In genomic region chr7:84946549-84946948, GRCh38 we compare ENCODE assay signal across 29 cellular contexts.
"Had no signal": no experiment of that assay in that cellular context is flagged by ENCODE, and none has a peak within 500 bp of the region (broad histone marks: within the 10 kb centered on the region; RNA-seq: fewer than 3 reads in every experiment).

No MANE protein-coding gene starts in this region.

- ATAC-seq: stimulated activated effector memory CD8-positive, alpha-beta T cell treated with anti-CD3 and anti-CD28 coated beads, Interleukin-12 subunit alpha, Interleukin-12 subunit beta, amount 100 ng/mL, for 72 hours; stimulated activated memory B cell treated with anti-CD40 and anti-IgM and Interleukin-4, amounts not matched to agents 10 μg/mL and 1 μg/mL and 100 μg/mL, for 72 hours; stimulated activated naive B cell treated with anti-CD40 and anti-IgM and Interleukin-4, amounts not matched to agents 10 μg/mL and 1 μg/mL and 100 μg/mL, for 72 hours; stimulated activated naive CD8-positive, alpha-beta T cell treated with anti-CD3 and anti-CD28 coated beads, Interleukin-15, amount 100 ng/mL, for 72 hours; stimulated activated naive CD8-positive, alpha-beta T cell treated with anti-CD3 and anti-CD28 coated beads, Interleukin-15, Interleukin-2, amounts not matched to agents 100 U/mL and 50 U/mL, for 24 hours; upper lobe of right lung had no signal

- H3K36me3 ChIP-seq: stomach, suprapubic skin, thoracic aorta, thyroid gland, tibial artery, tibial nerve, transverse colon, upper lobe of left lung, upper lobe of right lung, uterus, vagina had no signal

- H3K4me3 ChIP-seq: stomach, suprapubic skin, testis, thoracic aorta, thyroid gland, tibial artery, tibial nerve, transverse colon, upper lobe of left lung, upper lobe of right lung, uterus, vagina had no signal

- H3K27me3 ChIP-seq: stomach, suprapubic skin, testis, thyroid gland, tibial artery, tibial nerve, transverse colon, upper lobe of left lung, upper lobe of right lung, uterus, vagina had no signal

- FAIRE-seq: urothelium cell line had no signal

- H3K27me3 Mint-ChIP-seq: stimulated activated memory B cell treated with anti-CD40 and anti-IgM and Interleukin-4, amounts not matched to agents 10 μg/mL and 1 μg/mL and 100 μg/mL, for 72 hours; stimulated activated naive B cell treated with anti-CD40 and anti-IgM and Interleukin-4, amounts not matched to agents 10 μg/mL and 1 μg/mL and 100 μg/mL, for 72 hours; stimulated activated naive CD8-positive, alpha-beta T cell treated with anti-CD3 and anti-CD28 coated beads, Interleukin-15, amount 100 ng/mL, for 72 hours; stimulated activated naive CD8-positive, alpha-beta T cell treated with anti-CD3 and anti-CD28 coated beads, Interleukin-15, Interleukin-2, amounts not matched to agents 100 ng/mL and 50 ng/mL, for 24 hours; type B pancreatic cell had no signal

- H3K27ac Mint-ChIP-seq: stimulated activated effector memory CD8-positive, alpha-beta T cell treated with anti-CD3 and anti-CD28 coated beads, Interleukin-12 subunit alpha, Interleukin-12 subunit beta, amount 100 ng/mL, for 72 hours; stimulated activated memory B cell treated with anti-CD40 and anti-IgM and Interleukin-4, amounts not matched to agents 10 μg/mL and 1 μg/mL and 100 μg/mL, for 72 hours; stimulated activated naive B cell treated with anti-CD40 and anti-IgM and Interleukin-4, amounts not matched to agents 10 μg/mL and 1 μg/mL and 100 μg/mL, for 72 hours; stimulated activated naive CD8-positive, alpha-beta T cell treated with anti-CD3 and anti-CD28 coated beads, Interleukin-15, amount 100 ng/mL, for 72 hours; stimulated activated naive CD8-positive, alpha-beta T cell treated with anti-CD3 and anti-CD28 coated beads, Interleukin-15, Interleukin-2, amounts not matched to agents 100 ng/mL and 50 ng/mL, for 24 hours; type B pancreatic cell had no signal

- H3K4me1 Mint-ChIP-seq: stimulated activated effector memory CD8-positive, alpha-beta T cell treated with anti-CD3 and anti-CD28 coated beads, Interleukin-12 subunit alpha, Interleukin-12 subunit beta, amount 100 ng/mL, for 72 hours; stimulated activated memory B cell treated with anti-CD40 and anti-IgM and Interleukin-4, amounts not matched to agents 10 μg/mL and 1 μg/mL and 100 μg/mL, for 72 hours; stimulated activated naive B cell treated with anti-CD40 and anti-IgM and Interleukin-4, amounts not matched to agents 10 μg/mL and 1 μg/mL and 100 μg/mL, for 72 hours; stimulated activated naive CD8-positive, alpha-beta T cell treated with anti-CD3 and anti-CD28 coated beads, Interleukin-15, amount 100 ng/mL, for 72 hours had no signal

- H3K9me3 Mint-ChIP-seq: stimulated activated memory B cell treated with anti-CD40 and anti-IgM and Interleukin-4, amounts not matched to agents 10 μg/mL and 1 μg/mL and 100 μg/mL, for 72 hours; stimulated activated naive B cell treated with anti-CD40 and anti-IgM and Interleukin-4, amounts not matched to agents 10 μg/mL and 1 μg/mL and 100 μg/mL, for 72 hours; stimulated activated naive CD8-positive, alpha-beta T cell treated with anti-CD3 and anti-CD28 coated beads, Interleukin-15, amount 100 ng/mL, for 72 hours; stimulated activated naive CD8-positive, alpha-beta T cell treated with anti-CD3 and anti-CD28 coated beads, Interleukin-15, Interleukin-2, amounts not matched to agents 100 ng/mL and 50 ng/mL, for 24 hours; type B pancreatic cell had no signal

- H3K27ac ChIP-seq: stomach, suprapubic skin, testis, thoracic aorta, thyroid gland, tibial artery, tibial nerve, transverse colon, upper lobe of left lung, upper lobe of right lung, uterus, vagina had no signal

- H3K4me3 Mint-ChIP-seq: stimulated activated effector memory CD8-positive, alpha-beta T cell treated with anti-CD3 and anti-CD28 coated beads, Interleukin-12 subunit alpha, Interleukin-12 subunit beta, amount 100 ng/mL, for 72 hours; stimulated activated memory B cell treated with anti-CD40 and anti-IgM and Interleukin-4, amounts not matched to agents 10 μg/mL and 1 μg/mL and 100 μg/mL, for 72 hours; stimulated activated naive B cell treated with anti-CD40 and anti-IgM and Interleukin-4, amounts not matched to agents 10 μg/mL and 1 μg/mL and 100 μg/mL, for 72 hours; stimulated activated naive CD8-positive, alpha-beta T cell treated with anti-CD3 and anti-CD28 coated beads, Interleukin-15, amount 100 ng/mL, for 72 hours; stimulated activated naive CD8-positive, alpha-beta T cell treated with anti-CD3 and anti-CD28 coated beads, Interleukin-15, Interleukin-2, amounts not matched to agents 100 ng/mL and 50 ng/mL, for 24 hours; type B pancreatic cell had no signal

- H3K9me3 ChIP-seq: stomach, suprapubic skin, testis, thoracic aorta, thyroid gland, tibial artery, tibial nerve, transverse colon, upper lobe of left lung, upper lobe of right lung, uterus, vagina had no signal

- DNase-seq: stimulated activated CD4-positive, alpha-beta T cell treated with anti-CD3 and anti-CD28 coated beads, Interleukin-2, amount 100 ng/mL, for 48 hours; stimulated activated CD4-positive, alpha-beta T cell treated with anti-CD3 and anti-CD28 coated beads, Interleukin-4, amount 100 ng/mL, for 1 hour; stimulated activated CD4-positive, alpha-beta T cell treated with anti-CD3 and anti-CD28 coated beads, Interleukin-4, amount 100 ng/mL, for 24 hours; stimulated activated CD4-positive, alpha-beta T cell treated with anti-CD3 and anti-CD28 coated beads, Interleukin-4, amount 100 ng/mL, for 4 hours; stimulated activated CD8-positive, alpha-beta memory T cell treated with anti-CD3 and anti-CD28 coated beads, Interleukin-4, amount 100 ng/mL, for 48 hours; stimulated activated naive B cell treated with anti-CD40 and anti-IgM and Interleukin-4, amounts not matched to agents 10 μg/mL and 1 μg/mL and 100 μg/mL, for 72 hours; stimulated activated naive CD4-positive, alpha-beta T cell; stimulated activated naive CD4-positive, alpha-beta T cell treated with Interleukin-2 at 50 U/mL for 16 hours; stimulated activated naive CD8-positive, alpha-beta T cell treated with anti-CD3 and anti-CD28 coated beads, Interleukin-15, amount 100 ng/mL, for 72 hours; stimulated activated naive CD8-positive, alpha-beta T cell treated with anti-CD3 and anti-CD28 coated beads, Interleukin-15, Interleukin-2, amounts not matched to agents 100 U/mL and 50 U/mL, for 24 hours; stomach; substantia nigra; testis; thyroid gland; tibial artery; transverse colon; trophoblast cell; upper lobe of left lung; upper lobe of right lung; uterus had no signal

- H3K36me3 Mint-ChIP-seq: stimulated activated effector memory CD8-positive, alpha-beta T cell treated with anti-CD3 and anti-CD28 coated beads, Interleukin-12 subunit alpha, Interleukin-12 subunit beta, amount 100 ng/mL, for 72 hours; stimulated activated memory B cell treated with anti-CD40 and anti-IgM and Interleukin-4, amounts not matched to agents 10 μg/mL and 1 μg/mL and 100 μg/mL, for 72 hours; stimulated activated naive B cell treated with anti-CD40 and anti-IgM and Interleukin-4, amounts not matched to agents 10 μg/mL and 1 μg/mL and 100 μg/mL, for 72 hours; type B pancreatic cell had no signal

- H3K4me1 ChIP-seq: suprapubic skin, testis, thyroid gland, tibial nerve, transverse colon, upper lobe of left lung, upper lobe of right lung, uterus, vagina had no signal
